1 cellular context compared by ENCODE assay signal in the genomic region with DNA sequence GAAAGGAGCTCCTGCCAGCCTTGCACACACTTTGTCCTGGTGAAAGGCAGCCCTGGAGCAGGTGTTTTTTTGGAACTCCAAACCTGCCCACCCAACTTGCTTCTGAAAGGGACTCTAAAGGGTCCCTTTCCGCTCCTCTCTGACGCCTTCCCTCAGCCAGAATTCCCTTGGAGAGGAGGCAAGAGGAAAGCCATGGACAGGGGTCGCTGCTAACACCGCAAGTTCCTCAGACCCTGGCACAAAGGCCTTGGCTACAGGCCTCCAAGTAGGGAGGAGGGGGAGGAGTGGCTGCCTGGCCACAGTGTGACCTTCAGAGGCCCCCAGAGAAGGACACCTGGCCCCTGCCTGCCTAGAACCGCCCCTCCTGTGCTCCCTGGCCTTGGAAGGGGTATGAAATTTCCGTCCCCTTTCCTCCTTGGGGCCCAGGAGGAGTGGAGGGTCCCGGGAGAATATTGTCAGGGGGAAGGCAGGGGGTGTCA.
TF ChIP-seq lines count a peak whose summit lies in the region.

No MANE protein-coding gene starts in this region.

TF ChIP-seq in HepG2, 621 proteins besides CTCF, POLR2A, EP300 and RAD21 (continued from another document and continues in another):
- TF ChIP-seq, protein P1, sequence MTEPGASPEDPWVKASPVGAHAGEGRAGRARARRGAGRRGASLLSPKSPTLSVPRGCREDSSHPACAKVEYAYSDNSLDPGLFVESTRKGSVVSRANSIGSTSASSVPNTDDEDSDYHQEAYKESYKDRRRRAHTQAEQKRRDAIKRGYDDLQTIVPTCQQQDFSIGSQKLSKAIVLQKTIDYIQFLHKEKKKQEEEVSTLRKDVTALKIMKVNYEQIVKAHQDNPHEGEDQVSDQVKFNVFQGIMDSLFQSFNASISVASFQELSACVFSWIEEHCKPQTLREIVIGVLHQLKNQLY (CRISPR knock-in tag; IDR thresholded peaks at IDR 0.05): no peak
- TF ChIP-seq TRIM24 (CRISPR knock-in tag; IDR thresholded peaks at IDR 0.05) (no peak), HOXD1 (CRISPR knock-in tag; IDR thresholded peaks at IDR 0.05) (no peak), MEF2D (CRISPR knock-in tag; IDR thresholded peaks at IDR 0.05) (no peak), ZNF891 (CRISPR knock-in tag; IDR thresholded peaks at IDR 0.05) (peak; percentile 55; the same call in 1 of the 2 replicates), CBX2 (IDR thresholded peaks at IDR 0.05; ENCODE audit: low read depth, low read length) (no peak), CBX2 (CRISPR knock-in tag; IDR thresholded peaks at IDR 0.05; ENCODE audit: low read depth) (no peak), RFX5 (IDR thresholded peaks at IDR 0.05; ENCODE audit: low read depth, low read length) (no peak), ZNF335 (CRISPR knock-in tag; IDR thresholded peaks at IDR 0.05) (no peak), ZNF121 (CRISPR knock-in tag; IDR thresholded peaks at IDR 0.05) (no peak), HOXA7 (CRISPR knock-in tag; IDR thresholded peaks at IDR 0.05) (no peak), SSRP1 (CRISPR knock-in tag; IDR thresholded peaks at IDR 0.05) (no peak), PPARG (CRISPR knock-in tag; conservative IDR thresholded peaks at IDR 0.05) (no peak), RARG (CRISPR knock-in tag; IDR thresholded peaks at IDR 0.05; ENCODE audit: low read depth) (no peak), JUND (CRISPR knock-in tag; IDR thresholded peaks at IDR 0.05) (no peak), SOX6 (IDR thresholded peaks at IDR 0.05) (no peak), SOX6 (CRISPR knock-in tag; IDR thresholded peaks at IDR 0.05) (no peak; the same call in 1 of the 2 replicates), ZNF10 (CRISPR knock-in tag; IDR thresholded peaks at IDR 0.05; ENCODE audit: borderline replicate concordance, low read depth) (no peak), AGO2 (optimal IDR thresholded peaks at IDR 0.05; ENCODE audit: low read depth, low read length) (no peak), ZNF24 (IDR thresholded peaks at IDR 0.05) (no peak), AGO1 (IDR thresholded peaks at IDR 0.05; ENCODE audit: low read depth, low read length, poor library complexity, severe bottlenecking) (peak; percentile 48), ZMYM2 (CRISPR knock-in tag; IDR thresholded peaks at IDR 0.05) (no peak), TCF12 (IDR thresholded peaks at IDR 0.05) (no peak), TCF12 (CRISPR knock-in tag; IDR thresholded peaks at IDR 0.05) (no peak), CHD4 (IDR thresholded peaks at IDR 0.05; ENCODE audit: borderline replicate concordance, low read length) (no peak), NKX3-1 (CRISPR knock-in tag; IDR thresholded peaks at IDR 0.05) (no peak), ZFAT (CRISPR knock-in tag; conservative IDR thresholded peaks at IDR 0.05) (no peak), ZNF331 (CRISPR knock-in tag; IDR thresholded peaks at IDR 0.05) (no peak), ZNF354B (CRISPR knock-in tag; IDR thresholded peaks at IDR 0.05) (no peak), TOE1 (CRISPR knock-in tag; IDR thresholded peaks at IDR 0.05) (no peak), SALL2 (CRISPR knock-in tag; IDR thresholded peaks at IDR 0.05) (no peak; the same call in 1 of the 2 replicates), MED8 (CRISPR knock-in tag; IDR thresholded peaks at IDR 0.05; ENCODE audit: insufficient replicate concordance) (no peak), ZNF552 (CRISPR knock-in tag; IDR thresholded peaks at IDR 0.05; ENCODE audit: borderline replicate concordance) (no peak), SNAPC2 (CRISPR knock-in tag; IDR thresholded peaks at IDR 0.05) (no peak), STAG1 (CRISPR knock-in tag; IDR thresholded peaks at IDR 0.05) (peak; percentile 22; the same call in 1 of the 2 replicates), HNRNPL (IDR thresholded peaks at IDR 0.05; ENCODE audit: low read depth, low read length) (no peak), THAP11 (CRISPR knock-in tag; IDR thresholded peaks at IDR 0.05) (no peak), ESRRA (CRISPR knock-in tag; IDR thresholded peaks at IDR 0.05; ENCODE audit: low read depth) (peak; percentile 81; the same call in 1 of the 2 replicates), TMF1 (CRISPR knock-in tag; IDR thresholded peaks at IDR 0.05; ENCODE audit: low read depth) (no peak; the same call in 1 of the 2 replicates), POLR2AphosphoS5 (IDR thresholded peaks at IDR 0.05; ENCODE audit: low read depth, low read length) (peak; percentile 57; the same call in 1 of the 2 replicates), CCDC6 (CRISPR knock-in tag; IDR thresholded peaks at IDR 0.05) (no peak), NCOA1 (CRISPR knock-in tag; IDR thresholded peaks at IDR 0.05) (no peak), HNF4A (CRISPR knock-in tag; IDR thresholded peaks at IDR 0.05) (peak; percentile 33; the same call in 1 of the 2 replicates)
- TF ChIP-seq, protein P2, sequence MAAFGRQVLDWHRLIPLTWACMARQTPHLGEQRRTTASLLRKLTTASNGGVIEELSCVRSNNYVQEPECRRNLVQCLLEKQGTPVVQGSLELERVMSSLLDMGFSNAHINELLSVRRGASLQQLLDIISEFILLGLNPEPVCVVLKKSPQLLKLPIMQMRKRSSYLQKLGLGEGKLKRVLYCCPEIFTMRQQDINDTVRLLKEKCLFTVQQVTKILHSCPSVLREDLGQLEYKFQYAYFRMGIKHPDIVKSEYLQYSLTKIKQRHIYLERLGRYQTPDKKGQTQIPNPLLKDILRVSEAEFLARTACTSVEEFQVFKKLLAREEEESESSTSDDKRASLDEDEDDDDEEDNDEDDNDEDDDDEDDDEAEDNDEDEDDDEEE (CRISPR knock-in tag; IDR thresholded peaks at IDR 0.05): no peak
- TF ChIP-seq, protein P3, sequence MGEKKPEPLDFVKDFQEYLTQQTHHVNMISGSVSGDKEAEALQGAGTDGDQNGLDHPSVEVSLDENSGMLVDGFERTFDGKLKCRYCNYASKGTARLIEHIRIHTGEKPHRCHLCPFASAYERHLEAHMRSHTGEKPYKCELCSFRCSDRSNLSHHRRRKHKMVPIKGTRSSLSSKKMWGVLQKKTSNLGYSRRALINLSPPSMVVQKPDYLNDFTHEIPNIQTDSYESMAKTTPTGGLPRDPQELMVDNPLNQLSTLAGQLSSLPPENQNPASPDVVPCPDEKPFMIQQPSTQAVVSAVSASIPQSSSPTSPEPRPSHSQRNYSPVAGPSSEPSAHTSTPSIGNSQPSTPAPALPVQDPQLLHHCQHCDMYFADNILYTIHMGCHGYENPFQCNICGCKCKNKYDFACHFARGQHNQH (CRISPR knock-in tag; IDR thresholded peaks at IDR 0.05): no peak
- TF ChIP-seq, protein P4, sequence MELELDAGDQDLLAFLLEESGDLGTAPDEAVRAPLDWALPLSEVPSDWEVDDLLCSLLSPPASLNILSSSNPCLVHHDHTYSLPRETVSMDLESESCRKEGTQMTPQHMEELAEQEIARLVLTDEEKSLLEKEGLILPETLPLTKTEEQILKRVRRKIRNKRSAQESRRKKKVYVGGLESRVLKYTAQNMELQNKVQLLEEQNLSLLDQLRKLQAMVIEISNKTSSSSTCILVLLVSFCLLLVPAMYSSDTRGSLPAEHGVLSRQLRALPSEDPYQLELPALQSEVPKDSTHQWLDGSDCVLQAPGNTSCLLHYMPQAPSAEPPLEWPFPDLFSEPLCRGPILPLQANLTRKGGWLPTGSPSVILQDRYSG (CRISPR knock-in tag; IDR thresholded peaks at IDR 0.05): no peak
- TF ChIP-seq, protein P5, sequence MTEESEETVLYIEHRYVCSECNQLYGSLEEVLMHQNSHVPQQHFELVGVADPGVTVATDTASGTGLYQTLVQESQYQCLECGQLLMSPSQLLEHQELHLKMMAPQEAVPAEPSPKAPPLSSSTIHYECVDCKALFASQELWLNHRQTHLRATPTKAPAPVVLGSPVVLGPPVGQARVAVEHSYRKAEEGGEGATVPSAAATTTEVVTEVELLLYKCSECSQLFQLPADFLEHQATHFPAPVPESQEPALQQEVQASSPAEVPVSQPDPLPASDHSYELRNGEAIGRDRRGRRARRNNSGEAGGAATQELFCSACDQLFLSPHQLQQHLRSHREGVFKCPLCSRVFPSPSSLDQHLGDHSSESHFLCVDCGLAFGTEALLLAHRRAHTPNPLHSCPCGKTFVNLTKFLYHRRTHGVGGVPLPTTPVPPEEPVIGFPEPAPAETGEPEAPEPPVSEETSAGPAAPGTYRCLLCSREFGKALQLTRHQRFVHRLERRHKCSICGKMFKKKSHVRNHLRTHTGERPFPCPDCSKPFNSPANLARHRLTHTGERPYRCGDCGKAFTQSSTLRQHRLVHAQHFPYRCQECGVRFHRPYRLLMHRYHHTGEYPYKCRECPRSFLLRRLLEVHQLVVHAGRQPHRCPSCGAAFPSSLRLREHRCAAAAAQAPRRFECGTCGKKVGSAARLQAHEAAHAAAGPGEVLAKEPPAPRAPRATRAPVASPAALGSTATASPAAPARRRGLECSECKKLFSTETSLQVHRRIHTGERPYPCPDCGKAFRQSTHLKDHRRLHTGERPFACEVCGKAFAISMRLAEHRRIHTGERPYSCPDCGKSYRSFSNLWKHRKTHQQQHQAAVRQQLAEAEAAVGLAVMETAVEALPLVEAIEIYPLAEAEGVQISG (CRISPR knock-in tag; IDR thresholded peaks at IDR 0.05): no peak; the same call in 1 of the 2 replicates
- TF ChIP-seq, protein P6, sequence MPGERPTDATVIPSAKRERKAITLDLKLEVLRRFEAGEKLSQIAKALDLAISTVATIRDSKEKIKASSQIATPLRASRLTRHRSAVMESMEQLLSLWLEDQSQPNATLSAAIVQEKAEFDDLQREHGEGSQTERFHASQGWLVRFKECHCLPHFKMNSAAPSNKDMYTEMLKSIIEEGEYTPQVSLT (CRISPR knock-in tag; IDR thresholded peaks at IDR 0.05; ENCODE audit: borderline replicate concordance, low read depth): no peak
- TF ChIP-seq, protein P7, sequence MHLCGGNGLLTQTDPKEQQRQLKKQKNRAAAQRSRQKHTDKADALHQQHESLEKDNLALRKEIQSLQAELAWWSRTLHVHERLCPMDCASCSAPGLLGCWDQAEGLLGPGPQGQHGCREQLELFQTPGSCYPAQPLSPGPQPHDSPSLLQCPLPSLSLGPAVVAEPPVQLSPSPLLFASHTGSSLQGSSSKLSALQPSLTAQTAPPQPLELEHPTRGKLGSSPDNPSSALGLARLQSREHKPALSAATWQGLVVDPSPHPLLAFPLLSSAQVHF (CRISPR knock-in tag; IDR thresholded peaks at IDR 0.05): peak; percentile 27; the same call in 1 of the 2 replicates
- TF ChIP-seq, protein P8, sequence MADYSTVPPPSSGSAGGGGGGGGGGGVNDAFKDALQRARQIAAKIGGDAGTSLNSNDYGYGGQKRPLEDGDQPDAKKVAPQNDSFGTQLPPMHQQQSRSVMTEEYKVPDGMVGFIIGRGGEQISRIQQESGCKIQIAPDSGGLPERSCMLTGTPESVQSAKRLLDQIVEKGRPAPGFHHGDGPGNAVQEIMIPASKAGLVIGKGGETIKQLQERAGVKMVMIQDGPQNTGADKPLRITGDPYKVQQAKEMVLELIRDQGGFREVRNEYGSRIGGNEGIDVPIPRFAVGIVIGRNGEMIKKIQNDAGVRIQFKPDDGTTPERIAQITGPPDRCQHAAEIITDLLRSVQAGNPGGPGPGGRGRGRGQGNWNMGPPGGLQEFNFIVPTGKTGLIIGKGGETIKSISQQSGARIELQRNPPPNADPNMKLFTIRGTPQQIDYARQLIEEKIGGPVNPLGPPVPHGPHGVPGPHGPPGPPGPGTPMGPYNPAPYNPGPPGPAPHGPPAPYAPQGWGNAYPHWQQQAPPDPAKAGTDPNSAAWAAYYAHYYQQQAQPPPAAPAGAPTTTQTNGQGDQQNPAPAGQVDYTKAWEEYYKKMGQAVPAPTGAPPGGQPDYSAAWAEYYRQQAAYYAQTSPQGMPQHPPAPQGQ (CRISPR knock-in tag; IDR thresholded peaks at IDR 0.05; ENCODE audit: borderline replicate concordance): no peak
- TF ChIP-seq, protein P9, sequence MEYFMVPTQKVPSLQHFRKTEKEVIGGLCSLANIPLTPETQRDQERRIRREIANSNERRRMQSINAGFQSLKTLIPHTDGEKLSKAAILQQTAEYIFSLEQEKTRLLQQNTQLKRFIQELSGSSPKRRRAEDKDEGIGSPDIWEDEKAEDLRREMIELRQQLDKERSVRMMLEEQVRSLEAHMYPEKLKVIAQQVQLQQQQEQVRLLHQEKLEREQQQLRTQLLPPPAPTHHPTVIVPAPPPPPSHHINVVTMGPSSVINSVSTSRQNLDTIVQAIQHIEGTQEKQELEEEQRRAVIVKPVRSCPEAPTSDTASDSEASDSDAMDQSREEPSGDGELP (IDR thresholded peaks at IDR 0.05; ENCODE audit: borderline replicate concordance, low read depth): no peak
- TF ChIP-seq, protein P10, sequence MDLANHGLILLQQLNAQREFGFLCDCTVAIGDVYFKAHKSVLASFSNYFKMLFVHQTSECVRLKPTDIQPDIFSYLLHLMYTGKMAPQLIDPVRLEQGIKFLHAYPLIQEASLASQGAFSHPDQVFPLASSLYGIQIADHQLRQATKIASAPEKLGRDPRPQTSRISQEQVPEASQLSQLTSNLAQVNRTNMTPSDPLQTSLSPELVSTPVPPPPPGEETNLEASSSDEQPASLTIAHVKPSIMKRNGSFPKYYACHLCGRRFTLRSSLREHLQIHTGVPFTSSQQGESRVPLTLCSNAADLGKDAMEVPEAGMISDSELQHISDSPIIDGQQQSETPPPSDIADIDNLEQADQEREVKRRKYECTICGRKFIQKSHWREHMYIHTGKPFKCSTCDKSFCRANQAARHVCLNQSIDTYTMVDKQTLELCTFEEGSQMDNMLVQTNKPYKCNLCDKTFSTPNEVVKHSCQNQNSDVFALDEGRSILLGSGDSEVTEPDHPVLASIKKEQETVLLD (CRISPR knock-in tag; IDR thresholded peaks at IDR 0.05; ENCODE audit: low read depth): no peak
- TF ChIP-seq, protein P11, sequence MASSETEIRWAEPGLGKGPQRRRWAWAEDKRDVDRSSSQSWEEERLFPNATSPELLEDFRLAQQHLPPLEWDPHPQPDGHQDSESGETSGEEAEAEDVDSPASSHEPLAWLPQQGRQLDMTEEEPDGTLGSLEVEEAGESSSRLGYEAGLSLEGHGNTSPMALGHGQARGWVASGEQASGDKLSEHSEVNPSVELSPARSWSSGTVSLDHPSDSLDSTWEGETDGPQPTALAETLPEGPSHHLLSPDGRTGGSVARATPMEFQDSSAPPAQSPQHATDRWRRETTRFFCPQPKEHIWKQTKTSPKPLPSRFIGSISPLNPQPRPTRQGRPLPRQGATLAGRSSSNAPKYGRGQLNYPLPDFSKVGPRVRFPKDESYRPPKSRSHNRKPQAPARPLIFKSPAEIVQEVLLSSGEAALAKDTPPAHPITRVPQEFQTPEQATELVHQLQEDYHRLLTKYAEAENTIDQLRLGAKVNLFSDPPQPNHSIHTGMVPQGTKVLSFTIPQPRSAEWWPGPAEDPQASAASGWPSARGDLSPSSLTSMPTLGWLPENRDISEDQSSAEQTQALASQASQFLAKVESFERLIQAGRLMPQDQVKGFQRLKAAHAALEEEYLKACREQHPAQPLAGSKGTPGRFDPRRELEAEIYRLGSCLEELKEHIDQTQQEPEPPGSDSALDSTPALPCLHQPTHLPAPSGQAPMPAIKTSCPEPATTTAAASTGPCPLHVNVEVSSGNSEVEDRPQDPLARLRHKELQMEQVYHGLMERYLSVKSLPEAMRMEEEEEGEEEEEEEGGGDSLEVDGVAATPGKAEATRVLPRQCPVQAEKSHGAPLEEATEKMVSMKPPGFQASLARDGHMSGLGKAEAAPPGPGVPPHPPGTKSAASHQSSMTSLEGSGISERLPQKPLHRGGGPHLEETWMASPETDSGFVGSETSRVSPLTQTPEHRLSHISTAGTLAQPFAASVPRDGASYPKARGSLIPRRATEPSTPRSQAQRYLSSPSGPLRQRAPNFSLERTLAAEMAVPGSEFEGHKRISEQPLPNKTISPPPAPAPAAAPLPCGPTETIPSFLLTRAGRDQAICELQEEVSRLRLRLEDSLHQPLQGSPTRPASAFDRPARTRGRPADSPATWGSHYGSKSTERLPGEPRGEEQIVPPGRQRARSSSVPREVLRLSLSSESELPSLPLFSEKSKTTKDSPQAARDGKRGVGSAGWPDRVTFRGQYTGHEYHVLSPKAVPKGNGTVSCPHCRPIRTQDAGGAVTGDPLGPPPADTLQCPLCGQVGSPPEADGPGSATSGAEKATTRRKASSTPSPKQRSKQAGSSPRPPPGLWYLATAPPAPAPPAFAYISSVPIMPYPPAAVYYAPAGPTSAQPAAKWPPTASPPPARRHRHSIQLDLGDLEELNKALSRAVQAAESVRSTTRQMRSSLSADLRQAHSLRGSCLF (CRISPR knock-in tag; IDR thresholded peaks at IDR 0.05; ENCODE audit: borderline replicate concordance): no peak
